8 cellular contexts compared by ENCODE assay signal in genomic region chr16:87316923-87317765, GRCh38. TPM values are rescaled to one million over a fixed set of nuclear protein-coding genes. Genes with fewer than 3 reads are reported as not detected.
A peak's percentile ranks its signal among the peaks of the same experiment; 100 is the strongest.
DNase-seq lines count a peak whose midpoint lies in the region; ATAC-seq and TF ChIP-seq lines count a peak whose summit lies in the region.

TSS of gene C16orf95 (minus strand) at chr16:87317392. CDS start at chr16:87317242, 150 bp downstream.

- peak within 1 kb of the TSS; percentile 99 for H3K4me2 ChIP-seq in BLaER1

- no peaks in the 10 kb centered on the region for H3K9me3 ChIP-seq in BLaER1

- H3K36me3 ChIP-seq in BLaER1 (peaks cover 31% of the 10 kb centered on the region), kidney epithelial cell (ENCODE audit: control insufficient read depth, insufficient read depth, low read length) (no peaks in the 10 kb centered on the region)

- H3K4me3 ChIP-seq in BLaER1, result peak within 1 kb of the TSS; percentile 92
- H3K4me3 ChIP-seq in kidney epithelial cell (ENCODE audit: low read depth, low read length), result peak within 1 kb of the TSS; percentile 90

- no peaks in the 10 kb centered on the region for H3K27me3 ChIP-seq in BLaER1
- H3K27me3 ChIP-seq in kidney epithelial cell (ENCODE audit: control insufficient read depth, insufficient read depth, low read length), result no peaks in the 10 kb centered on the region

- H3K27ac ChIP-seq in BLaER1, result peak within 1 kb of the TSS; percentile 96

- H3K9ac ChIP-seq in BLaER1, result peak within 1 kb of the TSS; percentile 98

- peak; percentile 65 for TF ChIP-seq CTCF in kidney epithelial cell (IDR thresholded peaks at IDR 0.05; ENCODE audit: insufficient read depth, low read length, poor library complexity, severe bottlenecking)

- H4K20me1 ChIP-seq in BLaER1, result peaks cover 11% of the 10 kb centered on the region

- peak; percentile 89 for ATAC-seq in HG03439 (IDR thresholded peaks at IDR 0.05; ENCODE audit: unreplicated experiment)

- peaks cover 11% of the 10 kb centered on the region for H3K4me1 ChIP-seq in BLaER1

- DNase-seq in GM19238 (ENCODE audit: insufficient read length, low spot score) (peak; percentile 99), NCI-H460 (ENCODE audit: extremely low read depth, low read depth) (peak; percentile 88), cerebellum (ENCODE audit: low spot score) (peak; percentile 97), kidney epithelial cell (ENCODE audit: low read depth) (peak; percentile 57)
- DNase-seq in activated CD4-positive, alpha-beta T cell treated with anti-CD3 and anti-CD28 coated beads for 24 hours (ENCODE audit: low read depth in 2 of 2), result peak; percentile 96
- DNase-seq in stimulated activated CD4-positive, alpha-beta T cell treated with anti-CD3 and anti-CD28 coated beads, Interleukin-15, amount 100 ng/mL, for 24 hours, result peak; percentile 97

RNA-seq across cellular contexts. Expression of gene C16orf95, which starts in this region (rescaled TPM):
- total RNA-seq in NCI-H460 (2014; rRNA removed; shearing (Covaris generic)), result 2.7 and 2.8 TPM in 2 replicates
- polyA plus RNA-seq in NCI-H460 (2014; cell fraction: nucleus; rRNA removed), result 2.7 and 6.3 TPM in 2 replicates
- 4.4 TPM for total RNA-seq in cerebellum
- total RNA-seq in kidney epithelial cell, result 1.7 and 5.7 TPM in 2 replicates

Comparison
In these comparisons a context has a peak if more than half of its experiments do, and no peak if none do; other contexts are left out.
1. Peak in every context shown above with its lines: DNase-seq, ATAC-seq, H3K4me3 ChIP-seq and H3K27ac ChIP-seq.